In genomic region chr18:2147866-2148265, GRCh38 we compare ENCODE assay signal across 1 cellular context.
TF ChIP-seq lines count a peak whose summit lies in the region.

No MANE protein-coding gene starts in this region.

TF ChIP-seq in WTC11, 78 proteins besides CTCF, POLR2A, EP300 and RAD21 (continued from another document):
- no peak for TF ChIP-seq ZNF281 (CRISPR knock-in tag; IDR thresholded peaks at IDR 0.05)
- no peak for TF ChIP-seq NFYB (CRISPR knock-in tag; conservative IDR thresholded peaks at IDR 0.05; ENCODE audit: low read depth)
- no peak for TF ChIP-seq CREB1 (CRISPR knock-in tag; IDR thresholded peaks at IDR 0.05)
- no peak for TF ChIP-seq E2F1 (CRISPR knock-in tag; IDR thresholded peaks at IDR 0.05)
- no peak for TF ChIP-seq GABPB1 (CRISPR knock-in tag; IDR thresholded peaks at IDR 0.05)
TF ChIP-seq in WTC11: peak in this region for 0.
